ENCODE assay signal across 11 cellular contexts in the genomic region with DNA sequence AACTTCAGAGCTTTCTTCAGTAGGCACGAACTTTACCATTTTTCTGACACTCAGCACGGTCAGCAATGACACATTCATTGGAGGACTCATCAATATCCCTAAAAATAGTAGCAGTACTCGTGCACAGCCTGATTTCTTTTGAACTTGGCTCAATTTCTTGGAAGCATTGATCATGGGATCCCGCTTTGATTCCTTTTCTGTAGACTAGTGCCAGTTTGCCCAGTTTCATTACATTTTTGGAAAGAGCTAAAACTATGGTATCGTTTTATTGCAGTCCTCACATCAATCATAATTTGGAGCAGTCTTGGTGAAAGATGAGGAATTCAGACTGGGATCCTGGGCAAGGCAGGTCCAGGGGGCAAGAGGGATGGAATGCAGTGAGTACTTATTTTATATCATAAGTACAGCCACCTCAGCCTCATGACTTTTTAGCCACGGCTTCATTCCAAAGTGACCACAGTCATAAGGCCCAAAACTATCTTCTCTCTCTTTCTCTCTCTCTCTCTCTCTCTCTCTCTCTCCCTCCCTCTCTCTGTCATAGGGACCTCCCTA.
DNase-seq lines count a peak whose midpoint lies in the region; ATAC-seq and TF ChIP-seq lines count a peak whose summit lies in the region.
"Had no signal": no experiment of that assay in that cellular context is flagged by ENCODE, and none has a peak within 500 bp of the region (broad histone marks: within the 10 kb centered on the region; RNA-seq: fewer than 3 reads in every experiment).

No MANE protein-coding gene starts in this region.

- H3K4me3 ChIP-seq in adipocyte (ENCODE audit: low read length) (peak overlapping the region; percentile 37), hepatocyte (no peak overlapping the region), spleen (no peak overlapping the region)
- H3K4me3 ChIP-seq: pancreas had no signal

- no peaks in the 10 kb centered on the region for H4K20me1 ChIP-seq in hepatocyte (ENCODE audit: insufficient read depth, poor library complexity, severe bottlenecking)

- no peaks in the 10 kb centered on the region for H3K9me3 ChIP-seq in adipocyte (ENCODE audit: control insufficient read depth, low read length)
- H3K9me3 ChIP-seq in hepatocyte (ENCODE audit: low read depth): no peaks in the 10 kb centered on the region
- no peaks in the 10 kb centered on the region for H3K9me3 ChIP-seq in spleen
- H3K9me3 ChIP-seq: pancreas had no signal

- H3K9ac ChIP-seq in adipocyte (ENCODE audit: low read length): peak overlapping the region; percentile 62

- intact Hi-C loops in spleen (cut with DNase I; ENCODE audit: low total_unique reads): no loop called here

- TF ChIP-seq CTCF in hepatocyte (IDR thresholded peaks at IDR 0.05; ENCODE audit: poor library complexity) (no peak), spleen (IDR thresholded peaks at IDR 0.05 in 8 of 11, conservative IDR thresholded peaks at IDR 0.05 in 3 of 11) (no peak)

- no peaks in the 10 kb centered on the region for H3K27me3 ChIP-seq in adipocyte (replicated peaks; ENCODE audit: control insufficient read depth, insufficient read depth, low read length)
- no peaks in the 10 kb centered on the region for H3K27me3 ChIP-seq in hepatocyte
- H3K27me3 ChIP-seq in spleen (replicated peaks in 1 of 7): no peaks in the 10 kb centered on the region
- H3K27me3 ChIP-seq: pancreas had no signal

- H3K4me1 ChIP-seq in adipocyte (ENCODE audit: control insufficient read depth, insufficient read depth, low read length) (peaks cover 53% of the 10 kb centered on the region), hepatocyte (ENCODE audit: insufficient read depth) (peaks cover 22% of the 10 kb centered on the region), spleen (peaks cover 0 to 31% (median 5%) of the 10 kb centered on the region in 6 donors)

- no peak overlapping the region for H2AFZ ChIP-seq in hepatocyte

- DNase-seq in GM04503 (ENCODE audit: low read depth) (peak; percentile 73), adipocyte (ENCODE audit: low read depth) (peak; percentile 50), hepatocyte (ENCODE audit: low spot score) (no peak), spleen (no peak), HuH-7 (ENCODE audit: low spot score) (no peak), NCI-H748 treated with DMSO at 0.1 percent for 48 hours (lab: John Stamatoyannopoulos, UW) (no peak), NCI-H510A treated with DMSO at 0.1 percent for 48 hours (lab: John Stamatoyannopoulos, UW) (no peak)
- DNase-seq: DMS79 treated with DMSO at 0.1 percent for 48 hours, NCI-H345 had no signal

- no peak for TF ChIP-seq POLR2A in spleen (IDR thresholded peaks at IDR 0.05)

- H3K36me3 ChIP-seq in adipocyte (ENCODE audit: control insufficient read depth, insufficient read depth, low read length, severe bottlenecking) (no peaks in the 10 kb centered on the region), hepatocyte (replicated peaks; ENCODE audit: insufficient read depth, low read depth) (no peaks in the 10 kb centered on the region), spleen (peaks cover 0 to 6% (median 0%) of the 10 kb centered on the region in 6 donors)
- H3K36me3 ChIP-seq: pancreas had no signal

- no peak for ATAC-seq in GM21576 (IDR thresholded peaks at IDR 0.05; ENCODE audit: unreplicated experiment)

- H3K27ac ChIP-seq in hepatocyte (peak overlapping the region; percentile 80), spleen (peak overlapping the region; percentile 10 to 76 (median 70))

- H3K9me2 ChIP-seq in hepatocyte (replicated peaks; ENCODE audit: insufficient read depth): no peaks in the 10 kb centered on the region

- no peak overlapping the region for H3K4me2 ChIP-seq in hepatocyte

- 88% methylated on average over 6 of the region's 6 CpGs for WGBS in hepatocyte (ENCODE audit: low lambda C conversion rate, missing lambda C conversion rate)
- WGBS in spleen, 5 donors: 74 to 89% (median 82%) methylated on average over 6 of the region's 6 CpGs

- no peaks in the 10 kb centered on the region for H3K79me2 ChIP-seq in hepatocyte

Comparison
In these comparisons a context has a peak if more than half of its experiments do, and no peak if none do; other contexts are left out.
1. DNase-seq: peak in GM04503 (single experiment) and adipocyte (single experiment); none in hepatocyte (single experiment), spleen (single experiment), HuH-7 (single experiment), NCI-H748 treated with DMSO at 0.1 percent for 48 hours (single experiment) and NCI-H510A treated with DMSO at 0.1 percent for 48 hours (single experiment).